8 cellular contexts compared by ENCODE assay signal in genomic region chr9:93159601-93160418, GRCh38. TPM values are rescaled to one million over a fixed set of nuclear protein-coding genes. Genes with fewer than 3 reads are reported as not detected.
DNase-seq lines count a peak whose midpoint lies in the region; ATAC-seq and TF ChIP-seq lines count a peak whose summit lies in the region.

No MANE protein-coding gene starts in this region.

- peak; percentile 98 for TF ChIP-seq CTCF in endodermal cell (conservative IDR thresholded peaks at IDR 0.05)

- peaks cover 0 to 5% (median 0%) of the 10 kb centered on the region in 11 experiments; a peak in 1 of 22 replicates for H3K9me3 ChIP-seq in BLaER1 treated with 17β-estradiol and CSF1 and Interleukin-3, amounts not matched to agents 10 nM and 100 nM (replicated peaks in 1 of 11)
- no peaks in the 10 kb centered on the region for H3K9me3 ChIP-seq in endodermal cell (ENCODE audit: control insufficient read depth, low read length)

- no peak overlapping the region for H3K4me3 ChIP-seq in BLaER1 treated with 17β-estradiol and CSF1 and Interleukin-3, amounts not matched to agents 10 nM and 100 nM
- no peak overlapping the region for H3K4me3 ChIP-seq in endodermal cell (ENCODE audit: low read length)

- no peaks in the 10 kb centered on the region for H3K36me3 ChIP-seq in BLaER1 treated with 17β-estradiol and CSF1 and Interleukin-3, amounts not matched to agents 10 nM and 100 nM
- H3K36me3 ChIP-seq in endodermal cell (ENCODE audit: control insufficient read depth, insufficient read depth, low read length) = no peaks in the 10 kb centered on the region

- no peaks in the 10 kb centered on the region for H3K27me3 ChIP-seq in BLaER1 treated with 17β-estradiol and CSF1 and Interleukin-3, amounts not matched to agents 10 nM and 100 nM
- no peaks in the 10 kb centered on the region for H3K27me3 ChIP-seq in endodermal cell (ENCODE audit: control insufficient read depth, insufficient read depth, low read length, poor library complexity, severe bottlenecking)

- H3K36me3 Mint-ChIP-seq in activated CD8-positive, alpha-beta memory T cell treated with anti-CD3 and anti-CD28 coated beads, Interleukin-2, amount 10 ng/mL, durations not matched to agents 7 days and 5 days = peaks cover 3% of the 10 kb centered on the region
- H3K36me3 Mint-ChIP-seq in endodermal cell (ENCODE audit: low read depth) = no peaks in the 10 kb centered on the region

- no peaks in the 10 kb centered on the region for H4K20me1 ChIP-seq in BLaER1 treated with 17β-estradiol and CSF1 and Interleukin-3, amounts not matched to agents 10 nM and 100 nM

- no peaks in the 10 kb centered on the region for H3K27me3 Mint-ChIP-seq in activated CD8-positive, alpha-beta memory T cell treated with anti-CD3 and anti-CD28 coated beads, Interleukin-2, amount 10 ng/mL, durations not matched to agents 7 days and 5 days
- no peaks in the 10 kb centered on the region for H3K27me3 Mint-ChIP-seq in endodermal cell (ENCODE audit: insufficient read depth)

- WGBS in endodermal cell (ENCODE audit: insufficient coverage in 1 of 2, insufficient read length in 1 of 2), 2 experiments = 17 to 25% methylated on average over 6 to 15 of the region's 15 CpGs

- H3K27ac Mint-ChIP-seq in activated CD8-positive, alpha-beta memory T cell treated with anti-CD3 and anti-CD28 coated beads, Interleukin-2, amount 10 ng/mL, durations not matched to agents 7 days and 5 days = no peak overlapping the region
- no peak overlapping the region for H3K27ac Mint-ChIP-seq in endodermal cell

- H3K27ac ChIP-seq in BLaER1 treated with 17β-estradiol and CSF1 and Interleukin-3, amounts not matched to agents 10 nM and 100 nM = no peak overlapping the region
- no peak overlapping the region for H3K27ac ChIP-seq in endodermal cell (ENCODE audit: low read depth, low read length)

- H3K4me2 ChIP-seq in BLaER1 treated with 17β-estradiol and CSF1 and Interleukin-3, amounts not matched to agents 10 nM and 100 nM = peak overlapping the region in 8 of 11 experiments; percentile 0 to 64 (median 13); a peak in 11 of 22 replicates

- H3K4me1 ChIP-seq in BLaER1 treated with 17β-estradiol and CSF1 and Interleukin-3, amounts not matched to agents 10 nM and 100 nM = peaks cover 8 to 44% (median 27%) of the 10 kb centered on the region in 10 experiments; a peak in 18 of 20 replicates
- no peaks in the 10 kb centered on the region for H3K4me1 ChIP-seq in endodermal cell (ENCODE audit: control insufficient read depth, insufficient read depth, low read length)

- no peak overlapping the region for H3K4me3 Mint-ChIP-seq in activated CD8-positive, alpha-beta memory T cell treated with anti-CD3 and anti-CD28 coated beads, Interleukin-2, amount 10 ng/mL, durations not matched to agents 7 days and 5 days
- H3K4me3 Mint-ChIP-seq in endodermal cell = no peak overlapping the region

- ATAC-seq in GM19043 (IDR thresholded peaks at IDR 0.05; ENCODE audit: low read depth, unreplicated experiment) = peak; percentile 93
- peak; percentile 83 for ATAC-seq in HG03439 (IDR thresholded peaks at IDR 0.05; ENCODE audit: unreplicated experiment)
- peak; percentile 85 for ATAC-seq in activated CD8-positive, alpha-beta memory T cell treated with anti-CD3 and anti-CD28 coated beads, Interleukin-2, amount 10 ng/mL, durations not matched to agents 7 days and 5 days

- H3K9me3 Mint-ChIP-seq in activated CD8-positive, alpha-beta memory T cell treated with anti-CD3 and anti-CD28 coated beads, Interleukin-2, amount 10 ng/mL, durations not matched to agents 7 days and 5 days (ENCODE audit: low read depth) = no peaks in the 10 kb centered on the region
- no peaks in the 10 kb centered on the region for H3K9me3 Mint-ChIP-seq in endodermal cell

- no peak overlapping the region; a peak in 1 of 22 replicates for H3K9ac ChIP-seq in BLaER1 treated with 17β-estradiol and CSF1 and Interleukin-3, amounts not matched to agents 10 nM and 100 nM
- H3K9ac ChIP-seq in endodermal cell (ENCODE audit: extremely low read depth, low read length, poor library complexity, severe bottlenecking) = no peak overlapping the region

- CTCF ChIA-PET in activated CD8-positive, alpha-beta memory T cell treated with anti-CD3 and anti-CD28 coated beads, Interleukin-2, amount 10 ng/mL, durations not matched to agents 7 days and 5 days (lab: Charles Lee) = interaction anchor here (0.7 to 2.6 kb wide), 8 partner anchors 10 to 1144 kb away, joined by 3 to 12 read pairs (median 3); no protein-coding TSS in a partner anchor

- peaks cover 25% of the 10 kb centered on the region for H3K4me1 Mint-ChIP-seq in activated CD8-positive, alpha-beta memory T cell treated with anti-CD3 and anti-CD28 coated beads, Interleukin-2, amount 10 ng/mL, durations not matched to agents 7 days and 5 days
- H3K4me1 Mint-ChIP-seq in endodermal cell = peaks cover 6% of the 10 kb centered on the region

- DNase-seq in NOMO-1 (lab: John Stamatoyannopoulos, UW; ENCODE audit: unreplicated experiment in 2 of 2) = peak; percentile 62 to 68
- DNase-seq in activated CD8-positive, alpha-beta memory T cell treated with anti-CD3 and anti-CD28 coated beads, Interleukin-2, amount 10 ng/mL, durations not matched to agents 7 days and 5 days = peak; percentile 79
- peak; percentile 98 for DNase-seq in endodermal cell
- DNase-seq in middle frontal gyrus (ENCODE audit: extremely low spot score, low spot score) = peak; percentile 50
- DNase-seq in stimulated activated CD8-positive, alpha-beta memory T cell treated with anti-CD3 and anti-CD28 coated beads, Interleukin-4, amount 100 ng/mL, for 24 hours (ENCODE audit: low read depth) = peak; percentile 65

RNA-seq across cellular contexts. Expression of gene WNK2, which starts 24.1 kb away (rescaled TPM):
- not detected for total RNA-seq in activated CD8-positive, alpha-beta memory T cell treated with anti-CD3 and anti-CD28 coated beads, Interleukin-2, amount 10 ng/mL, durations not matched to agents 7 days and 5 days
- total RNA-seq in endodermal cell = 10 to 100 TPM; 46.1 to 48.8 TPM
- polyA plus RNA-seq in endodermal cell (2013, experiment 1 of 2) = 34.8 TPM
- 29.3 TPM for polyA plus RNA-seq in endodermal cell (2013, experiment 2 of 2)

RNA-seq across cellular contexts. Expression of gene NINJ1, which starts 25.8 kb away (rescaled TPM):
- 10 to 100 TPM; 31.1 to 54.9 TPM for total RNA-seq in activated CD8-positive, alpha-beta memory T cell treated with anti-CD3 and anti-CD28 coated beads, Interleukin-2, amount 10 ng/mL, durations not matched to agents 7 days and 5 days
- 10 to 100 TPM; 24.2 to 32.0 TPM for total RNA-seq in endodermal cell
- 29.8 TPM for polyA plus RNA-seq in endodermal cell (2013, experiment 1 of 2)
- 28.4 TPM for polyA plus RNA-seq in endodermal cell (2013, experiment 2 of 2)

Comparison
In these comparisons a context has a peak if more than half of its experiments do, and no peak if none do; other contexts are left out.
1. RNA of gene WNK2, which starts 24.1 kb away (total RNA-seq): 46.1 to 48.8 TPM in endodermal cell; not detected in activated CD8-positive, alpha-beta memory T cell treated with anti-CD3 and anti-CD28 coated beads, Interleukin-2, amount 10 ng/mL, durations not matched to agents 7 days and 5 days; every median in the first group is over 10 times any median in the second.
2. Peak in every context shown above with its lines, with median percentiles within 50 percentile points of each other: ATAC-seq and DNase-seq.